Comparison of ENCODE assay signal across 8 cellular contexts in genomic region chrX:46588263-46588662, GRCh38. TPM values are rescaled to one million over a fixed set of nuclear protein-coding genes. Genes with fewer than 3 reads are reported as not detected.
DNase-seq lines count a peak whose midpoint lies in the region; ATAC-seq, FAIRE-seq and TF ChIP-seq lines count a peak whose summit lies in the region.

No MANE protein-coding gene starts in this region.

- H3K36me3 Mint-ChIP-seq in astrocyte (ENCODE audit: low read depth, unreplicated experiment) = no peaks in the 10 kb centered on the region

- H3K79me2 ChIP-seq in astrocyte (ENCODE audit: insufficient read depth, low read length) = peaks cover 11% of the 10 kb centered on the region
- no peaks in the 10 kb centered on the region for H3K79me2 ChIP-seq in Karpas-422 (ENCODE audit: low read length)

- no peaks in the 10 kb centered on the region for H3K27me3 Mint-ChIP-seq in astrocyte (ENCODE audit: low read depth, unreplicated experiment)

- H2AFZ ChIP-seq in astrocyte (ENCODE audit: low read depth, low read length) (no peak overlapping the region), Karpas-422 (ENCODE audit: low read length) (no peak overlapping the region)

- H3K27ac Mint-ChIP-seq in astrocyte (ENCODE audit: unreplicated experiment) = peak overlapping the region; percentile 24

- FAIRE-seq in astrocyte (lab: Jason Lieb, UNC) = no peak

- H3K36me3 ChIP-seq in astrocyte (ENCODE audit: insufficient read depth, low read length) = no peaks in the 10 kb centered on the region
- no peaks in the 10 kb centered on the region for H3K36me3 ChIP-seq in lower lobe of right lung
- no peaks in the 10 kb centered on the region for H3K36me3 ChIP-seq in Karpas-422 (ENCODE audit: insufficient read depth, low read length)

- H3K9me2 ChIP-seq in Karpas-422 (replicated peaks; ENCODE audit: insufficient read depth, low read length) = no peaks in the 10 kb centered on the region

- peaks cover 23% of the 10 kb centered on the region for H3K4me1 Mint-ChIP-seq in astrocyte (ENCODE audit: low read depth, unreplicated experiment)

- H4K20me1 ChIP-seq in astrocyte (ENCODE audit: insufficient read depth, low read length) (no peaks in the 10 kb centered on the region), Karpas-422 (ENCODE audit: insufficient read depth, low read depth, low read length) (no peaks in the 10 kb centered on the region)

- no peaks in the 10 kb centered on the region for H3K9me3 Mint-ChIP-seq in astrocyte (ENCODE audit: unreplicated experiment)

- in situ Hi-C loops in ACHN (cut with HindIII; ENCODE audit: low pct_ligation_motif_present, low pct_unique_long_range_greater_than_20kb, low sequenced_read_pairs) = no loop called here

- no peak overlapping the region for H3K4me3 Mint-ChIP-seq in astrocyte (ENCODE audit: unreplicated experiment)

- H3K27ac ChIP-seq in astrocyte (ENCODE audit: low read depth, low read length) (peak overlapping the region; percentile 81), lower lobe of right lung (peak overlapping the region; percentile 31), Karpas-422 (ENCODE audit: low read length) (no peak overlapping the region)

- intact Hi-C loops in lower lobe of right lung (cut with DNase I) = no loop called here

- no peak for TF ChIP-seq CTCF in astrocyte (IDR thresholded peaks at IDR 0.05; ENCODE audit: insufficient read depth, low read depth, low read length)
- no peak for TF ChIP-seq CTCF in lower lobe of right lung (IDR thresholded peaks at IDR 0.05)

- peak overlapping the region; percentile 55 for H3K9ac ChIP-seq in astrocyte (ENCODE audit: low read length)
- no peak overlapping the region for H3K9ac ChIP-seq in Karpas-422 (ENCODE audit: low read length)

- H3K9me3 ChIP-seq in astrocyte (ENCODE audit: insufficient read depth, low read depth, low read length) (no peaks in the 10 kb centered on the region), lower lobe of right lung (no peaks in the 10 kb centered on the region), Karpas-422 (ENCODE audit: low read length) (no peaks in the 10 kb centered on the region)

- H3K4me3 ChIP-seq in astrocyte (ENCODE audit: insufficient read depth, low read depth, low read length) = peak overlapping the region; percentile 1
- H3K4me3 ChIP-seq in lower lobe of right lung = no peak overlapping the region
- no peak overlapping the region for H3K4me3 ChIP-seq in Karpas-422 (ENCODE audit: low read length)

- H3K4me1 ChIP-seq in astrocyte (ENCODE audit: insufficient read depth, low read length) (peaks cover 31% of the 10 kb centered on the region), lower lobe of right lung (peaks cover 26% of the 10 kb centered on the region), Karpas-422 (ENCODE audit: low read length) (peaks cover 8% of the 10 kb centered on the region)

- ATAC-seq in lower lobe of right lung = no peak
- ATAC-seq in HG03135 (IDR thresholded peaks at IDR 0.05; ENCODE audit: unreplicated experiment) = no peak

- peak overlapping the region; percentile 82 for H3K4me2 ChIP-seq in astrocyte (ENCODE audit: low read length)
- no peak overlapping the region for H3K4me2 ChIP-seq in Karpas-422 (ENCODE audit: low read depth, low read length, poor library complexity, severe bottlenecking)

- H3K27me3 ChIP-seq in astrocyte (ENCODE audit: insufficient read depth, low read length) = no peaks in the 10 kb centered on the region
- H3K27me3 ChIP-seq in lower lobe of right lung (ENCODE audit: low read depth) = no peaks in the 10 kb centered on the region
- no peaks in the 10 kb centered on the region for H3K27me3 ChIP-seq in Karpas-422 (ENCODE audit: low read length)

- peak; percentile 40 for DNase-seq in ACHN
- peak; percentile 47 for DNase-seq in NCI-H226
- peak; percentile 70 for DNase-seq in astrocyte (ENCODE audit: low read depth)
- DNase-seq in lower lobe of right lung = no peak
- no peak for DNase-seq in medulla oblongata (ENCODE audit: extremely low spot score)
- no peak for DNase-seq in Karpas-422
- no peak for DNase-seq in RKO (ENCODE audit: low spot score)

RNA-seq across cellular contexts. Expression of gene CHST7, which starts 14.7 kb away (rescaled TPM):
- total RNA-seq in astrocyte = 13.8 and 15.4 TPM in 2 replicates
- total RNA-seq in lower lobe of right lung = 7.4 TPM
- total RNA-seq in Karpas-422 (2014; rRNA removed; shearing (Covaris generic); ENCODE audit: low replicate concordance) = 1.6 and 2.5 TPM in 2 replicates

RNA-seq across cellular contexts. Expression of gene ZNF674, which starts 43.0 kb away (rescaled TPM):
- total RNA-seq in astrocyte (4.6 and 5.5 TPM in 2 replicates), lower lobe of right lung (5.6 TPM)
- 1.6 and 2.9 TPM in 2 replicates for total RNA-seq in Karpas-422 (2014; rRNA removed; shearing (Covaris generic); ENCODE audit: low replicate concordance)

Comparison
In these comparisons a context has a peak if more than half of its experiments do, and no peak if none do; other contexts are left out.
1. DNase-seq: peak in ACHN (single experiment), NCI-H226 (single experiment) and astrocyte (single experiment); none in lower lobe of right lung (single experiment), medulla oblongata (single experiment), Karpas-422 (single experiment) and RKO (single experiment).